Comparison of ENCODE assay signal across 11 cellular contexts in the genomic region with DNA sequence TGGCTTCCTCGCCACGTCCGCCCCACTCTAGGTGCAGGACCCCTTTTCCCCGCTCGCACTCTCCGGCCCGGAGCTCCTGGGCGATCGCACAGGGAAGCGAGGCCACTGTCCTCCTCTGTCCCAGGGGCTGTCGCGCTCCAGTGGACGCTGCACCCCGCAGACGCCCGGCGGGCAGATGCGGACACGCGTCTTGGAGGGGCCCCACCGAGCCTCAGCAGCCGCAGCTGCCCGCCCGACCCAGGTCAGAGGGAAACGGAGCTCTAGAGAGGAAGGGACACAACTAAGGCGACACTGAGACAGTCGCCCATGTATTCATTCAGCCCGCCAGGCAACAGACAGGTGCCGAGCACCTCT. TPM values are rescaled to one million over a fixed set of nuclear protein-coding genes. Genes with fewer than 3 reads are reported as not detected.
DNase-seq lines count a peak whose midpoint lies in the region; ATAC-seq and TF ChIP-seq lines count a peak whose summit lies in the region.
"Had no signal": no experiment of that assay in that cellular context is flagged by ENCODE, and none has a peak within 500 bp of the region (broad histone marks: within the 10 kb centered on the region; RNA-seq: fewer than 3 reads in every experiment).

No MANE protein-coding gene starts in this region.

- H3K4me1 Mint-ChIP-seq in naive B cell: peaks cover 20 to 25% (median 24%) of the 10 kb centered on the region in 3 donors

- H3K4me3 Mint-ChIP-seq in naive B cell: peak overlapping the region; percentile 13 to 84 (median 76)
- H3K4me3 Mint-ChIP-seq: activated naive CD4-positive, alpha-beta T cell treated with anti-CD3 and anti-CD28 coated beads, Interleukin-2, amount 10 ng/mL, durations not matched to agents 7 days and 5 days had no signal

- peaks cover 2% of the 10 kb centered on the region for H3K9me3 ChIP-seq in right cardiac atrium (ENCODE audit: control insufficient read depth, low read length)

- ATAC-seq in right cardiac atrium: peak; percentile 36 to 47
- no peak for ATAC-seq in naive B cell (ENCODE audit: low read depth in 2 of 2)
- no peak for ATAC-seq in HG03457 (IDR thresholded peaks at IDR 0.05; ENCODE audit: unreplicated experiment)

- H3K4me3 ChIP-seq in right cardiac atrium (ENCODE audit: low read length) (no peak overlapping the region), dorsolateral prefrontal cortex (peak overlapping the region in 47 of 59 donors; percentile 8 to 61 (median 42))

- intact Hi-C loops in right cardiac atrium (cut with DNase I): no loop called here
- intact Hi-C loops in cardiac septum (cut with DNase I): no loop called here
- intact Hi-C loops in dorsolateral prefrontal cortex (cut with DNase I): no loop called here

- peaks cover 53 to 86% (median 84%) of the 10 kb centered on the region in 3 donors for H3K27me3 Mint-ChIP-seq in naive B cell

- H3K4me1 ChIP-seq in right cardiac atrium (ENCODE audit: control insufficient read depth, insufficient read depth, low read length): no peaks in the 10 kb centered on the region

- no peak for TF ChIP-seq CTCF in dorsolateral prefrontal cortex (IDR thresholded peaks at IDR 0.05 in 54 of 56, conservative IDR thresholded peaks at IDR 0.05 in 2 of 56; ENCODE audit: low read depth in 1 of 56, partially characterized antibody in 56 of 56)

- no peak overlapping the region for H3K27ac Mint-ChIP-seq in naive B cell
- H3K27ac Mint-ChIP-seq: activated naive CD4-positive, alpha-beta T cell treated with anti-CD3 and anti-CD28 coated beads, Interleukin-2, amount 10 ng/mL, durations not matched to agents 7 days and 5 days had no signal

- H3K9me3 Mint-ChIP-seq in naive B cell: peaks cover 0 to 25% (median 15%) of the 10 kb centered on the region in 7 donors

- 7% methylated on average over 29 of the region's 29 CpGs for WGBS in right cardiac atrium

- no peaks in the 10 kb centered on the region for H3K27me3 ChIP-seq in right cardiac atrium (ENCODE audit: control insufficient read depth, insufficient read depth)
- peaks cover 0 to 38% (median 28%) of the 10 kb centered on the region in 45 donors for H3K27me3 ChIP-seq in dorsolateral prefrontal cortex

- no peak for DNase-seq in right cardiac atrium
- DNase-seq in cardiac septum (ENCODE audit: low spot score): no peak
- DNase-seq in dorsolateral prefrontal cortex: no peak
- DNase-seq in naive B cell: no peak
- peak; percentile 31 for DNase-seq in ureter (ENCODE audit: low spot score)
- DNase-seq in NCI-H2171 treated with DMSO at 0.1 percent for 48 hours (lab: John Stamatoyannopoulos, UW): no peak
- DNase-seq in occipital lobe (lab: John Stamatoyannopoulos, UW): no peak
- DNase-seq: stimulated activated CD4-positive, alpha-beta T cell treated with anti-CD3 and anti-CD28 coated beads, Interleukin-12 subunit alpha, Interleukin-12 subunit beta, amount 100 ng/mL, for 4 hours had no signal

- H3K36me3 Mint-ChIP-seq in naive B cell: peaks cover 7 to 35% of the 10 kb centered on the region in 2 donors
- H3K36me3 Mint-ChIP-seq: activated naive CD4-positive, alpha-beta T cell treated with anti-CD3 and anti-CD28 coated beads, Interleukin-2, amount 10 ng/mL, durations not matched to agents 7 days and 5 days had no signal

- H3K27ac ChIP-seq in right cardiac atrium (ENCODE audit: low read length) (no peak overlapping the region), dorsolateral prefrontal cortex (no peak overlapping the region)

RNA-seq across cellular contexts. Expression of gene SLC13A5, which starts 0.7 kb away (rescaled TPM):
- total RNA-seq in right cardiac atrium: not detected
- not detected for polyA plus RNA-seq in right cardiac atrium
- 0.11 TPM for total RNA-seq in cardiac septum
- 10 to 100 TPM in 31 of 120 experiments, 1 to 10 TPM in 89; 2.7 to 39.4 (median 7.6) TPM for total RNA-seq in dorsolateral prefrontal cortex
- polyA plus RNA-seq in naive B cell (ENCODE audit: low read depth in 6 of 6): under 1 TPM in 1 of 6 donors, not detected in 5; 0.37 TPM
- total RNA-seq in ureter: not detected
- total RNA-seq in occipital lobe: not detected
- total RNA-seq: HT1080 had no signal

RNA-seq across cellular contexts. Expression of gene XAF1, which starts 42.0 kb away (rescaled TPM):
- total RNA-seq in right cardiac atrium: 10 to 100 TPM; 22.5 to 43.9 (median 31.3) TPM
- polyA plus RNA-seq in right cardiac atrium: 31.1 TPM
- 31.7 TPM for total RNA-seq in cardiac septum
- 100 to 1,000 TPM in 3 of 120 experiments, 10 to 100 TPM in 117; 13.8 to 131 (median 29.3) TPM for total RNA-seq in dorsolateral prefrontal cortex
- polyA plus RNA-seq in naive B cell (ENCODE audit: low read depth in 6 of 6): 10 to 100 TPM; 18.6 to 75.1 (median 22.9) TPM
- total RNA-seq in ureter: 55.0 TPM
- total RNA-seq in occipital lobe: 2.5 TPM
- total RNA-seq: HT1080 had no signal

Comparison
In these comparisons a context has a peak if more than half of its experiments do, and no peak if none do; other contexts are left out.
1. ATAC-seq: peak in right cardiac atrium (2 of 2); none in naive B cell (0 of 2) and HG03457 (single experiment).